12 cellular contexts compared by ENCODE assay signal in genomic region chr13:40187836-40188591, GRCh38.
DNase-seq lines count a peak whose midpoint lies in the region; ATAC-seq and TF ChIP-seq lines count a peak whose summit lies in the region.
"Had no signal": no experiment of that assay in that cellular context is flagged by ENCODE, and none has a peak within 500 bp of the region (broad histone marks: within the 10 kb centered on the region; RNA-seq: fewer than 3 reads in every experiment).

No MANE protein-coding gene starts in this region.

- POLR2A ChIA-PET in RWPE1 (lab: Yijun Ruan, JAX; ENCODE audit: low non-redundant PET), result no interaction called here

- no peak overlapping the region for H3K4me3 ChIP-seq in endodermal cell (ENCODE audit: low read length)

- 89 to 91% methylated on average over 12 to 28 of the region's 28 CpGs for WGBS in endodermal cell (ENCODE audit: insufficient coverage in 1 of 2, insufficient read length in 1 of 2), 2 experiments

- H3K4me3 Mint-ChIP-seq in IgD-negative memory B cell (peak overlapping the region in 1 of 4 donors; percentile 17), endodermal cell (no peak overlapping the region)
- H3K4me3 Mint-ChIP-seq: neural crest cell had no signal

- CTCF ChIA-PET in RWPE1 (lab: Yijun Ruan, JAX), result no interaction called here

- H3K4me1 Mint-ChIP-seq in IgD-negative memory B cell (peaks cover 14 to 22% (median 17%) of the 10 kb centered on the region in 3 donors), endodermal cell (peaks cover 41% of the 10 kb centered on the region)

- H3K9me3 ChIP-seq in endodermal cell (ENCODE audit: control insufficient read depth, low read length), result no peaks in the 10 kb centered on the region

- H3K9ac ChIP-seq in endodermal cell (ENCODE audit: extremely low read depth, low read length, poor library complexity, severe bottlenecking), result no peak overlapping the region

- peaks cover 14% of the 10 kb centered on the region for H3K4me1 ChIP-seq in endodermal cell (ENCODE audit: control insufficient read depth, insufficient read depth, low read length)

- H3K27me3 Mint-ChIP-seq in IgD-negative memory B cell (peaks cover 8% of the 10 kb centered on the region), endodermal cell (ENCODE audit: insufficient read depth) (peaks cover 10% of the 10 kb centered on the region)

- DNase-seq in activated T-cell treated with anti-CD3 and anti-CD28 coated beads, Interleukin-2, amount 50 U/mL, for 1 hour, result peak; percentile 68
- DNase-seq in endodermal cell, result peak; percentile 69
- peak; percentile 45 for DNase-seq in stimulated activated CD4-positive, alpha-beta T cell treated with anti-CD3 and anti-CD28 coated beads, Interleukin-4, amount 100 ng/mL, for 24 hours
- DNase-seq in RWPE1 (ENCODE audit: low spot score), result no peak
- no peak for DNase-seq in HuH-7 (ENCODE audit: low spot score)
- DNase-seq: aorta, COR-L47, hippocampal formation had no signal

- H3K9me3 Mint-ChIP-seq in IgD-negative memory B cell (no peaks in the 10 kb centered on the region), endodermal cell (no peaks in the 10 kb centered on the region)

- no peaks in the 10 kb centered on the region for H3K36me3 ChIP-seq in endodermal cell (ENCODE audit: control insufficient read depth, insufficient read depth, low read length)

- ATAC-seq in GM21786 (IDR thresholded peaks at IDR 0.05; ENCODE audit: unreplicated experiment) (no peak), HG03457 (IDR thresholded peaks at IDR 0.05; ENCODE audit: unreplicated experiment) (no peak)

- H3K36me3 Mint-ChIP-seq in IgD-negative memory B cell (peaks cover 1% of the 10 kb centered on the region), endodermal cell (ENCODE audit: low read depth) (no peaks in the 10 kb centered on the region)

- no peak for TF ChIP-seq CTCF in endodermal cell (conservative IDR thresholded peaks at IDR 0.05)
- TF ChIP-seq CTCF in RWPE1 (conservative IDR thresholded peaks at IDR 0.05; ENCODE audit: low read depth), result no peak

- no peaks in the 10 kb centered on the region for H3K27me3 ChIP-seq in endodermal cell (ENCODE audit: control insufficient read depth, insufficient read depth, low read length, poor library complexity, severe bottlenecking)

- H3K27ac Mint-ChIP-seq in IgD-negative memory B cell (peak overlapping the region in 2 of 3 donors; percentile 54 to 76), endodermal cell (peak overlapping the region; percentile 16)

- H3K27ac ChIP-seq in endodermal cell (ENCODE audit: low read depth, low read length) (no peak overlapping the region), RWPE1 (no peak overlapping the region)

Comparison
In these comparisons a context has a peak if more than half of its experiments do, and no peak if none do; other contexts are left out.
1. DNase-seq: peak in activated T-cell treated with anti-CD3 and anti-CD28 coated beads, Interleukin-2, amount 50 U/mL, for 1 hour (single experiment), endodermal cell (single experiment) and stimulated activated CD4-positive, alpha-beta T cell treated with anti-CD3 and anti-CD28 coated beads, Interleukin-4, amount 100 ng/mL, for 24 hours (single experiment); none in RWPE1 (single experiment) and HuH-7 (single experiment).